In genomic region chr16:14249291-14250032, GRCh38 we compare ENCODE assay signal across 8 cellular contexts.
DNase-seq lines count a peak whose midpoint lies in the region; ATAC-seq, FAIRE-seq and TF ChIP-seq lines count a peak whose summit lies in the region.

No MANE protein-coding gene starts in this region.

- H3K9me1 ChIP-seq in keratinocyte (ENCODE audit: control insufficient read depth, extremely low read depth, insufficient read depth, low read length), result no peaks in the 10 kb centered on the region

- H3K79me2 ChIP-seq in keratinocyte (ENCODE audit: control insufficient read depth, insufficient read depth, low read length), result no peaks in the 10 kb centered on the region

- no peaks in the 10 kb centered on the region for H3K9me3 ChIP-seq in body of pancreas
- H3K9me3 ChIP-seq in keratinocyte (ENCODE audit: control insufficient read depth, low read depth, low read length), result no peaks in the 10 kb centered on the region

- TF ChIP-seq CTCF in body of pancreas (IDR thresholded peaks at IDR 0.05) (peak; percentile 66 to 83 (median 73)), keratinocyte (optimal IDR thresholded peaks at IDR 0.05 in 1 of 3, IDR thresholded peaks at IDR 0.05 in 1 of 3, conservative IDR thresholded peaks at IDR 0.05 in 1 of 3; ENCODE audit: extremely low read depth in 1 of 3, insufficient read depth in 2 of 3, low read length in 3 of 3) (peak; percentile 61 to 84 (median 71))

- no peak overlapping the region for H2AFZ ChIP-seq in keratinocyte (ENCODE audit: control insufficient read depth, low read length)

- no peak overlapping the region for H3K4me3 ChIP-seq in body of pancreas
- no peak overlapping the region for H3K4me3 ChIP-seq in keratinocyte (ENCODE audit: control insufficient read depth in 2 of 3, extremely low read depth in 1 of 3, insufficient read depth in 2 of 3, low read depth in 1 of 3, low read length in 3 of 3)

- WGBS in body of pancreas, 2 donors, result 52 to 63% methylated on average over 7 of the region's 7 CpGs

- peak; percentile 33 for ATAC-seq in body of pancreas
- no peak for ATAC-seq in HG03039 (IDR thresholded peaks at IDR 0.05; ENCODE audit: unreplicated experiment)

- dilution Hi-C loops in keratinocyte (cut with MboI; ENCODE audit: extremely low pct_ligation_motif_present, low sequenced_read_pairs), result no loop called here

- H3K4me1 ChIP-seq in body of pancreas, result no peaks in the 10 kb centered on the region
- no peaks in the 10 kb centered on the region for H3K4me1 ChIP-seq in keratinocyte (ENCODE audit: control insufficient read depth, extremely low read depth, insufficient read depth, low read length)

- intact Hi-C loops in body of pancreas (cut with DNase I), result no loop called here

- H4K20me1 ChIP-seq in keratinocyte (ENCODE audit: control insufficient read depth, extremely low read depth, insufficient read depth, low read length), result no peaks in the 10 kb centered on the region

- H3K36me3 ChIP-seq in body of pancreas (replicated peaks in 1 of 2; ENCODE audit: insufficient read depth in 1 of 2, low read depth in 2 of 2) (peaks cover 20 to 39% of the 10 kb centered on the region in 2 donors), keratinocyte (ENCODE audit: control insufficient read depth in 2 of 2, extremely low read depth in 1 of 2, insufficient read depth in 2 of 2, low read length in 2 of 2) (peaks cover 25 to 33% of the 10 kb centered on the region in 2 experiments)

- H3K9ac ChIP-seq in keratinocyte (ENCODE audit: control insufficient read depth, extremely low read depth, insufficient read depth, low read length), result no peak overlapping the region

- no peak overlapping the region for H3K27ac ChIP-seq in body of pancreas
- H3K27ac ChIP-seq in keratinocyte (ENCODE audit: control insufficient read depth, insufficient read depth, low read length), result no peak overlapping the region

- FAIRE-seq in keratinocyte (lab: Jason Lieb, UNC), result no peak

- H3K27me3 ChIP-seq in body of pancreas (no peaks in the 10 kb centered on the region), keratinocyte (ENCODE audit: control insufficient read depth, extremely low read depth, insufficient read depth, low read length) (no peaks in the 10 kb centered on the region)

- H3K4me2 ChIP-seq in keratinocyte (ENCODE audit: control insufficient read depth, extremely low read depth, insufficient read depth, low read depth, low read length), result no peak overlapping the region

- TF ChIP-seq POLR2A in body of pancreas (IDR thresholded peaks at IDR 0.05), result no peak

- peak; percentile 53 for DNase-seq in ELR (ENCODE audit: low read depth)
- peak; percentile 34 for DNase-seq in KG1 (lab: John Stamatoyannopoulos, UW)
- DNase-seq in T-helper 1 cell, result peak in 3 of 5 donors; percentile 7 to 41 (median 34)
- peak; percentile 34 to 54 (median 42) for DNase-seq in body of pancreas
- no peak for DNase-seq in keratinocyte (ENCODE audit: low read depth, low spot score)
- DNase-seq in stimulated activated CD4-positive, alpha-beta T cell treated with anti-CD3 and anti-CD28 coated beads, Interleukin-4, amount 100 ng/mL, for 48 hours (ENCODE audit: low read depth in 2 of 2), result peak; percentile 10 to 22
- no peak for DNase-seq in NCI-H774 (lab: John Stamatoyannopoulos, UW)

Comparison
In these comparisons a context has a peak if more than half of its experiments do, and no peak if none do; other contexts are left out.
1. DNase-seq: peak in ELR (single experiment), KG1 (single experiment), T-helper 1 cell (3 of 5), body of pancreas (4 of 4) and stimulated activated CD4-positive, alpha-beta T cell treated with anti-CD3 and anti-CD28 coated beads, Interleukin-4, amount 100 ng/mL, for 48 hours (2 of 2); none in keratinocyte (single experiment) and NCI-H774 (single experiment).